17 cellular contexts compared by ENCODE assay signal in genomic region chr22:32781695-32782094, GRCh38. TPM values are rescaled to one million over a fixed set of nuclear protein-coding genes. Genes with fewer than 3 reads are reported as not detected.
A peak's percentile ranks its signal among the peaks of the same experiment; 100 is the strongest.
DNase-seq lines count a peak whose midpoint lies in the region; ATAC-seq and TF ChIP-seq lines count a peak whose summit lies in the region.
"Had no signal": no experiment of that assay in that cellular context is flagged by ENCODE, and none has a peak within 500 bp of the region (broad histone marks: within the 10 kb centered on the region; RNA-seq: fewer than 3 reads in every experiment).

No MANE protein-coding gene starts in this region.

- no peak overlapping the region for H3K23ac ChIP-seq in mesenchymal stem cell (ENCODE audit: low read length in 2 of 2)

- no peaks in the 10 kb centered on the region for H3K9me3 ChIP-seq in right atrium auricular region
- H3K9me3 ChIP-seq in mesenchymal stem cell (ENCODE audit: control insufficient read depth, low read length): no peaks in the 10 kb centered on the region
- no peaks in the 10 kb centered on the region for H3K9me3 ChIP-seq in uterus
- no peaks in the 10 kb centered on the region for H3K9me3 ChIP-seq in aorta (ENCODE audit: control insufficient read depth, low read length)

- H3K36me3 Mint-ChIP-seq in activated T-cell treated with anti-CD3 and anti-CD28 coated beads, Interleukin-2, amount 50 U/mL, for 24 hours (ENCODE audit: low read depth): no peaks in the 10 kb centered on the region
- H3K36me3 Mint-ChIP-seq: IgD-negative memory B cell had no signal

- 88% methylated on average over 1 of the region's 1 CpG for WGBS in mesenchymal stem cell
- WGBS in aorta, 2 donors: 91 to 97% methylated on average over 1 of the region's 1 CpG

- no peak overlapping the region for H3K4me2 ChIP-seq in mesenchymal stem cell (ENCODE audit: low read length, poor library complexity, severe bottlenecking)

- H2BK15ac ChIP-seq in mesenchymal stem cell (ENCODE audit: low read depth, poor library complexity, severe bottlenecking): no peak overlapping the region

- H3K9ac ChIP-seq in mesenchymal stem cell (ENCODE audit: low read length): no peak overlapping the region

- no peaks in the 10 kb centered on the region for H3K79me1 ChIP-seq in mesenchymal stem cell (replicated peaks; ENCODE audit: low read length, poor library complexity, severe bottlenecking)

- H3K18ac ChIP-seq in mesenchymal stem cell (ENCODE audit: low read depth in 1 of 2, low read length in 2 of 2): no peak overlapping the region

- H2BK5ac ChIP-seq in mesenchymal stem cell (ENCODE audit: low read depth, low read length, poor library complexity, severe bottlenecking): no peak overlapping the region

- TF ChIP-seq CTCF in right atrium auricular region (IDR thresholded peaks at IDR 0.05) (no peak), uterus (IDR thresholded peaks at IDR 0.05) (no peak)

- no peak overlapping the region for H2BK12ac ChIP-seq in mesenchymal stem cell (ENCODE audit: low read length in 2 of 2)

- H3K4ac ChIP-seq in mesenchymal stem cell (ENCODE audit: low read depth in 1 of 2, low read length in 2 of 2): no peak overlapping the region

- DNase-seq in Right ventricle myocardium inferior (ENCODE audit: missing footprints) (no peak), right atrium auricular region (ENCODE audit: low spot score) (no peak), fibroblast of gingiva (ENCODE audit: low read depth) (peak; percentile 65), mesenchymal stem cell (peak; percentile 68), uterus (no peak), erythroblast (lab: John Stamatoyannopoulos, UW) (no peak), aorta (no peak)
- no peak for DNase-seq in activated T-cell treated with anti-CD3 and anti-CD28 coated beads, Interleukin-2, amount 50 U/mL, for 24 hours
- DNase-seq: 8988T, C1 segment of cervical spinal cord, COR-L47, H7, NCI-H1436 treated with DMSO at 0.1 percent for 48 hours, NCI-H2081, NCI-H226, NCI-H526 had no signal

- no peak overlapping the region for H3K14ac ChIP-seq in mesenchymal stem cell (ENCODE audit: low read length in 2 of 2)

- no peak overlapping the region for H2AK5ac ChIP-seq in mesenchymal stem cell (ENCODE audit: low read length, severe bottlenecking)

- H4K8ac ChIP-seq in mesenchymal stem cell (ENCODE audit: low read length): no peak overlapping the region

- intact Hi-C loops in Right ventricle myocardium inferior (cut with DNase I) (no loop called here), uterus (cut with DNase I; ENCODE audit: low total_unique reads) (no loop called here), aorta (cut with DNase I) (no loop called here)

- no peaks in the 10 kb centered on the region for H3K27me3 ChIP-seq in right atrium auricular region
- H3K27me3 ChIP-seq in mesenchymal stem cell (ENCODE audit: control insufficient read depth in 1 of 2, insufficient read depth in 1 of 2, low read length in 2 of 2): no peaks in the 10 kb centered on the region
- H3K27me3 ChIP-seq in uterus: no peaks in the 10 kb centered on the region
- no peaks in the 10 kb centered on the region for H3K27me3 ChIP-seq in aorta (ENCODE audit: control insufficient read depth in 1 of 2, insufficient read depth in 2 of 2, low read length in 1 of 2)

- H3K4me1 Mint-ChIP-seq in activated T-cell treated with anti-CD3 and anti-CD28 coated beads, Interleukin-2, amount 50 U/mL, for 24 hours (ENCODE audit: low read depth): no peaks in the 10 kb centered on the region
- H3K4me1 Mint-ChIP-seq: IgD-negative memory B cell had no signal

- TF ChIP-seq POLR2A in uterus (IDR thresholded peaks at IDR 0.05) (no peak), erythroblast (IDR thresholded peaks at IDR 0.05; ENCODE audit: low read length) (no peak)

- no peak overlapping the region for H2BK120ac ChIP-seq in mesenchymal stem cell (ENCODE audit: low read depth, low read length)

- ATAC-seq in Right ventricle myocardium inferior: peak; percentile 53
- no peak for ATAC-seq in aorta (ENCODE audit: low FRiP score)

- H3K36me3 ChIP-seq in right atrium auricular region: no peaks in the 10 kb centered on the region
- no peaks in the 10 kb centered on the region for H3K36me3 ChIP-seq in mesenchymal stem cell (ENCODE audit: control insufficient read depth in 1 of 2, insufficient read depth in 2 of 2, low read depth in 1 of 2, low read length in 2 of 2)
- H3K36me3 ChIP-seq in uterus: no peaks in the 10 kb centered on the region
- H3K36me3 ChIP-seq in aorta (ENCODE audit: control insufficient read depth in 1 of 2, insufficient read depth in 2 of 2, low read length in 1 of 2): no peaks in the 10 kb centered on the region

- no peak overlapping the region for H4K91ac ChIP-seq in mesenchymal stem cell (ENCODE audit: low read length)

- H3K4me3 ChIP-seq in right atrium auricular region (no peak overlapping the region), mesenchymal stem cell (ENCODE audit: insufficient read depth in 1 of 2, low read depth in 1 of 2, low read length in 2 of 2) (no peak overlapping the region), uterus (no peak overlapping the region), aorta (ENCODE audit: low read length in 2 of 2) (no peak overlapping the region)

- H3K4me3 Mint-ChIP-seq in activated T-cell treated with anti-CD3 and anti-CD28 coated beads, Interleukin-2, amount 50 U/mL, for 24 hours: no peak overlapping the region

- no peak overlapping the region for H3K27ac ChIP-seq in right atrium auricular region
- no peak overlapping the region for H3K27ac ChIP-seq in mesenchymal stem cell (ENCODE audit: low read length, poor library complexity, severe bottlenecking)
- peak overlapping the region; percentile 73 to 82 for H3K27ac ChIP-seq in uterus
- H3K27ac ChIP-seq in aorta (ENCODE audit: low read depth in 1 of 2, low read length in 2 of 2): no peak overlapping the region

- no peak overlapping the region for H2AFZ ChIP-seq in mesenchymal stem cell (ENCODE audit: low read depth, low read length)

- H3K9me3 Mint-ChIP-seq in activated T-cell treated with anti-CD3 and anti-CD28 coated beads, Interleukin-2, amount 50 U/mL, for 24 hours: no peaks in the 10 kb centered on the region
- H3K9me3 Mint-ChIP-seq: IgD-negative memory B cell had no signal

- H3K4me1 ChIP-seq in right atrium auricular region (no peaks in the 10 kb centered on the region), mesenchymal stem cell (ENCODE audit: control insufficient read depth, insufficient read depth, low read depth, low read length) (peaks cover under 1% of the 10 kb centered on the region), uterus (no peaks in the 10 kb centered on the region), aorta (ENCODE audit: control insufficient read depth in 1 of 2, insufficient read depth in 2 of 2, low read length in 2 of 2) (no peaks in the 10 kb centered on the region)

- H3K27me3 Mint-ChIP-seq in activated T-cell treated with anti-CD3 and anti-CD28 coated beads, Interleukin-2, amount 50 U/mL, for 24 hours: no peaks in the 10 kb centered on the region

- H3K27ac Mint-ChIP-seq in activated T-cell treated with anti-CD3 and anti-CD28 coated beads, Interleukin-2, amount 50 U/mL, for 24 hours: no peak overlapping the region
- H3K27ac Mint-ChIP-seq: IgD-negative memory B cell had no signal

RNA-seq across cellular contexts. Expression of gene TIMP3, which starts 19.8 kb away (rescaled TPM):
- total RNA-seq in Right ventricle myocardium inferior (288 TPM), right atrium auricular region (100 to 1,000 TPM; 625 to 711 TPM), uterus (100 to 1,000 TPM; 192 to 702 (median 423) TPM), aorta (100 to 1,000 TPM; 298 to 410 TPM)
- polyA plus RNA-seq in mesenchymal stem cell (2013, experiment 1 of 2): 319 TPM
- 317 TPM for polyA plus RNA-seq in mesenchymal stem cell (2013, experiment 2 of 2)
- polyA plus RNA-seq in aorta: 10 to 100 TPM; 34.4 to 59.4 TPM
- polyA plus RNA-seq: IgD-negative memory B cell had no signal

Comparison
In these comparisons a context has a peak if more than half of its experiments do, and no peak if none do; other contexts are left out.
1. DNase-seq: peak in fibroblast of gingiva (single experiment) and mesenchymal stem cell (single experiment); none in Right ventricle myocardium inferior (single experiment), right atrium auricular region (single experiment), uterus (0 of 2), erythroblast (0 of 2), aorta (0 of 2) and activated T-cell treated with anti-CD3 and anti-CD28 coated beads, Interleukin-2, amount 50 U/mL, for 24 hours (single experiment).
2. H3K27ac ChIP-seq: peak in uterus (2 of 2); none in right atrium auricular region (0 of 2), mesenchymal stem cell (single experiment) and aorta (0 of 2).